8 cellular contexts compared by ENCODE assay signal in the genomic region with DNA sequence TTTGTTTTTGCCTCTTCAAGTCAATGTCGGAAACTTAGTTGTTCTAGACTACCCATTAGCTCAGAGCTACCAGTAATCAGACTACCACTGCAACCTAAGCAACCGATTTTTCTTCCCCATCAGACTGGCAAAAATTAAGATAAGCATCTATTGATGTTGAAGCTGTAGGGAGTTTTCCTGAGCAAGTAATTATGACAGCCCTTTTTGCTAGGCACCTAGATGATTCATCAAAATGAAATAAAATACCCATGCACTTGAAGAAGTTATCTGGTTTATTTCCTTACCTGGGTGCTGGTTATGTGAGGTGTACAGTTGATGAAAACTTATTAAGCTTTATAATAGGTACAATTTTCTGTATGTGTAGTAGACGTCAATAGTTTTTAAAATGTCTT. TPM values are rescaled to one million over a fixed set of nuclear protein-coding genes. Genes with fewer than 3 reads are reported as not detected.
DNase-seq lines count a peak whose midpoint lies in the region; ATAC-seq, FAIRE-seq and TF ChIP-seq lines count a peak whose summit lies in the region.

No MANE protein-coding gene starts in this region.

- H3K9me3 ChIP-seq in kidney (ENCODE audit: control insufficient read depth in 1 of 2, low read length in 2 of 2) (no peaks in the 10 kb centered on the region), suprapubic skin (no peaks in the 10 kb centered on the region)

- H3K27ac Mint-ChIP-seq in activated CD4-positive, alpha-beta T cell treated with anti-CD3 and anti-CD28 coated beads, Interleukin-2, amount 10 ng/mL, durations not matched to agents 24 days and 14 days, result peak overlapping the region; percentile 97
- H3K27ac Mint-ChIP-seq in activated T-helper 17 cell treated with anti-CD3 and anti-CD28 coated beads, Interleukin-2, amount 50 U/mL, for 72 hours, result peak overlapping the region; percentile 97

- TF ChIP-seq EP300 in suprapubic skin (IDR thresholded peaks at IDR 0.05), result no peak

- FAIRE-seq in kidney (lab: Jason Lieb, UNC), result no peak

- TF ChIP-seq CTCF in kidney (IDR thresholded peaks at IDR 0.05; ENCODE audit: borderline replicate concordance, extremely low read depth, insufficient read depth), result no peak
- no peak for TF ChIP-seq CTCF in suprapubic skin (IDR thresholded peaks at IDR 0.05)

- H3K27ac ChIP-seq in kidney (ENCODE audit: low read depth in 2 of 2, low read length in 2 of 2), result no peak overlapping the region
- no peak overlapping the region for H3K27ac ChIP-seq in suprapubic skin

- peaks cover 3% of the 10 kb centered on the region for H3K27me3 Mint-ChIP-seq in activated CD4-positive, alpha-beta T cell treated with anti-CD3 and anti-CD28 coated beads, Interleukin-2, amount 10 ng/mL, durations not matched to agents 24 days and 14 days
- H3K27me3 Mint-ChIP-seq in activated T-helper 17 cell treated with anti-CD3 and anti-CD28 coated beads, Interleukin-2, amount 50 U/mL, for 72 hours, result no peaks in the 10 kb centered on the region

- peaks cover 14% of the 10 kb centered on the region for H3K4me1 Mint-ChIP-seq in activated CD4-positive, alpha-beta T cell treated with anti-CD3 and anti-CD28 coated beads, Interleukin-2, amount 10 ng/mL, durations not matched to agents 24 days and 14 days
- peaks cover 11% of the 10 kb centered on the region for H3K4me1 Mint-ChIP-seq in activated T-helper 17 cell treated with anti-CD3 and anti-CD28 coated beads, Interleukin-2, amount 50 U/mL, for 72 hours

- H3K4me3 ChIP-seq in kidney (ENCODE audit: low read length in 2 of 2) (peak overlapping the region; percentile 58 to 75), suprapubic skin (peak overlapping the region; percentile 66)

- no peak for DNase-seq in activated CD4-positive, alpha-beta T cell treated with anti-CD3 and anti-CD28 coated beads, Interleukin-2, amount 10 ng/mL, durations not matched to agents 24 days and 14 days
- DNase-seq in activated CD4-positive, alpha-beta T cell treated with anti-CD3 and anti-CD28 coated beads, Interleukin-2, amount 50 U/mL, for 48 hours, result no peak
- no peak for DNase-seq in kidney
- DNase-seq in suprapubic skin (ENCODE audit: low spot score in 2 of 2), result no peak
- DNase-seq in NCI-H187 treated with DMSO at 0.1 percent for 48 hours (lab: John Stamatoyannopoulos, UW), result no peak
- no peak for DNase-seq in NOMO-1 treated with DMSO at 0.1 percent for 48 hours (lab: John Stamatoyannopoulos, UW; ENCODE audit: unreplicated experiment)

- WGBS in suprapubic skin, result 29% methylated on average over 3 of the region's 3 CpGs

- H3K4me1 ChIP-seq in kidney (ENCODE audit: control insufficient read depth in 1 of 2, insufficient read depth in 1 of 2, low read depth in 1 of 2, low read length in 2 of 2) (peaks cover 0 to 7% of the 10 kb centered on the region in 2 donors), suprapubic skin (peaks cover 20% of the 10 kb centered on the region)

- no peak for ATAC-seq in activated T-helper 17 cell treated with anti-CD3 and anti-CD28 coated beads, Interleukin-2, amount 50 U/mL, for 72 hours (replicated peaks)
- no peak for ATAC-seq in GM21717 (IDR thresholded peaks at IDR 0.05; ENCODE audit: unreplicated experiment)

- peak overlapping the region in 1 of 2 donors; percentile 55 for H3K9ac ChIP-seq in kidney (ENCODE audit: low read length in 2 of 2)

- peaks cover 4% of the 10 kb centered on the region for H3K36me3 Mint-ChIP-seq in activated CD4-positive, alpha-beta T cell treated with anti-CD3 and anti-CD28 coated beads, Interleukin-2, amount 10 ng/mL, durations not matched to agents 24 days and 14 days (ENCODE audit: low read depth)
- H3K36me3 Mint-ChIP-seq in activated T-helper 17 cell treated with anti-CD3 and anti-CD28 coated beads, Interleukin-2, amount 50 U/mL, for 72 hours (ENCODE audit: low read depth), result peaks cover 14% of the 10 kb centered on the region

- H3K36me3 ChIP-seq in kidney (ENCODE audit: control insufficient read depth in 1 of 2, insufficient read depth in 2 of 2, low read length in 2 of 2) (no peaks in the 10 kb centered on the region), suprapubic skin (peaks cover 15% of the 10 kb centered on the region)

- H3K9me3 Mint-ChIP-seq in activated CD4-positive, alpha-beta T cell treated with anti-CD3 and anti-CD28 coated beads, Interleukin-2, amount 10 ng/mL, durations not matched to agents 24 days and 14 days, result no peaks in the 10 kb centered on the region
- H3K9me3 Mint-ChIP-seq in activated T-helper 17 cell treated with anti-CD3 and anti-CD28 coated beads, Interleukin-2, amount 50 U/mL, for 72 hours, result no peaks in the 10 kb centered on the region

- intact Hi-C loops in activated CD4-positive, alpha-beta T cell treated with anti-CD3 and anti-CD28 coated beads, Interleukin-2, amount 10 ng/mL, durations not matched to agents 24 days and 14 days (cut with micrococcal nuclease), result no loop called here
- intact Hi-C loops in kidney (cut with DNase I), result no loop called here

- H3K4me3 Mint-ChIP-seq in activated CD4-positive, alpha-beta T cell treated with anti-CD3 and anti-CD28 coated beads, Interleukin-2, amount 10 ng/mL, durations not matched to agents 24 days and 14 days, result peak overlapping the region; percentile 98
- H3K4me3 Mint-ChIP-seq in activated T-helper 17 cell treated with anti-CD3 and anti-CD28 coated beads, Interleukin-2, amount 50 U/mL, for 72 hours, result peak overlapping the region; percentile 94

- no peaks in the 10 kb centered on the region for H3K27me3 ChIP-seq in suprapubic skin

- no peak for TF ChIP-seq POLR2A in suprapubic skin (IDR thresholded peaks at IDR 0.05)

RNA-seq across cellular contexts. Expression of a gene that starts 0.6 kb away (rescaled TPM):
- 79.5 and 86.7 TPM in 2 replicates for total RNA-seq in activated CD4-positive, alpha-beta T cell treated with anti-CD3 and anti-CD28 coated beads, Interleukin-2, amount 10 ng/mL, durations not matched to agents 24 days and 14 days
- total RNA-seq in activated T-helper 17 cell treated with anti-CD3 and anti-CD28 coated beads, Interleukin-2, amount 50 U/mL, for 72 hours, result 10 to 100 TPM; 69.9 to 78.9 TPM
- total RNA-seq in kidney (67.6 TPM), suprapubic skin (10 to 100 TPM; 46.9 to 75.2 (median 55.2) TPM)
- polyA plus RNA-seq in kidney (ENCODE audit: insufficient read depth, low read depth, low replicate concordance), result 162 TPM

RNA-seq across cellular contexts. Expression of a gene that starts 11.5 kb away (rescaled TPM):
- total RNA-seq in activated CD4-positive, alpha-beta T cell treated with anti-CD3 and anti-CD28 coated beads, Interleukin-2, amount 10 ng/mL, durations not matched to agents 24 days and 14 days, result 3.7 and 4.7 TPM in 2 replicates
- total RNA-seq in activated T-helper 17 cell treated with anti-CD3 and anti-CD28 coated beads, Interleukin-2, amount 50 U/mL, for 72 hours, result 10 to 100 TPM; 11.6 to 56.7 TPM
- total RNA-seq in kidney (42.9 TPM), suprapubic skin (100 to 1,000 TPM in 1 of 4 donors, 10 to 100 TPM in 3; 26.3 to 123 (median 38.0) TPM)
- polyA plus RNA-seq in kidney (ENCODE audit: insufficient read depth, low read depth, low replicate concordance), result 22.6 TPM

RNA-seq across cellular contexts. Expression of a gene that starts 33.1 kb away (rescaled TPM):
- total RNA-seq in activated CD4-positive, alpha-beta T cell treated with anti-CD3 and anti-CD28 coated beads, Interleukin-2, amount 10 ng/mL, durations not matched to agents 24 days and 14 days, result 232 and 255 TPM in 2 replicates
- total RNA-seq in activated T-helper 17 cell treated with anti-CD3 and anti-CD28 coated beads, Interleukin-2, amount 50 U/mL, for 72 hours, result 100 to 1,000 TPM; 114 to 245 TPM
- total RNA-seq in kidney (246 TPM), suprapubic skin (100 to 1,000 TPM in 3 of 4 donors, 10 to 100 TPM in 1; 97.2 to 527 (median 180) TPM)
- polyA plus RNA-seq in kidney (ENCODE audit: insufficient read depth, low read depth, low replicate concordance), result 126 TPM

RNA-seq across cellular contexts. Expression of a gene that starts 52.7 kb away (rescaled TPM):
- not detected in 2 replicates for total RNA-seq in activated CD4-positive, alpha-beta T cell treated with anti-CD3 and anti-CD28 coated beads, Interleukin-2, amount 10 ng/mL, durations not matched to agents 24 days and 14 days
- total RNA-seq in activated T-helper 17 cell treated with anti-CD3 and anti-CD28 coated beads, Interleukin-2, amount 50 U/mL, for 72 hours, result under 1 TPM in 1 of 2 donors, not detected in 1; 0.16 TPM
- total RNA-seq in kidney, result not detected
- not detected for polyA plus RNA-seq in kidney (ENCODE audit: insufficient read depth, low read depth, low replicate concordance)
- total RNA-seq in suprapubic skin, result under 1 TPM in 1 of 4 donors, not detected in 3; 0.72 TPM
